16 cellular contexts compared by ENCODE assay signal in the genomic region with DNA sequence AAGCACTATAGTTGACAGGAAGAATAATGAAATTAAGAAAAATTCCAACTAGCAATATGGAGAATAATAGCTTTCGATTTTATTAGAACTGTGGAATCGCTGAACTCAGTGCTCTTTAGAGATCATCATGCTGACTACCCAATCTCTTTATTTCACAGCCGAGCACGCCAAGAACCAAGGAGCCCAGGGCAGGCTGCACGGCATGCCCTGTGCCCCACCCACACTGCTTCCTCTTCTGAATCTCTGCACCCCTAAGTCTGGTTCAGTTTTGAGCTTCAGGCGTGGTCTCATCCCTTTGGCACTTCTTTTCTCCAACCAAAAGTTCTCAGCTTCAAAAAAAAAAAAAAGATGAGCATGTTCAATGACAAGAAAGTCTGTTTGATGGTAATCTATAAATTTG.
DNase-seq lines count a peak whose midpoint lies in the region; ATAC-seq and TF ChIP-seq lines count a peak whose summit lies in the region.
"Had no signal": no experiment of that assay in that cellular context is flagged by ENCODE, and none has a peak within 500 bp of the region (broad histone marks: within the 10 kb centered on the region; RNA-seq: fewer than 3 reads in every experiment).

No MANE protein-coding gene starts in this region.

- H3K9me3 ChIP-seq in CD4-positive, alpha-beta memory T cell (ENCODE audit: control insufficient read depth in 1 of 2, low read length in 2 of 2), result no peaks in the 10 kb centered on the region

- ATAC-seq in activated T-cell treated with anti-CD3 and anti-CD28 coated beads, Interleukin-2, amount 50 U/mL, for 4 hours, result no peak
- no peak for ATAC-seq in activated CD8-positive, alpha-beta T cell treated with anti-CD3 and anti-CD28 coated beads for 36 hours
- ATAC-seq in naive thymus-derived CD8-positive, alpha-beta T cell, result peak in 1 of 2 donors; percentile 42
- no peak for ATAC-seq in HG03175 (IDR thresholded peaks at IDR 0.05; ENCODE audit: unreplicated experiment)
- ATAC-seq: HCT116 had no signal

- no peak for DNase-seq in activated T-cell treated with anti-CD3 and anti-CD28 coated beads, Interleukin-2, amount 50 U/mL, for 4 hours
- no peak for DNase-seq in activated T-cell treated with anti-CD3 and anti-CD28 coated beads, Interleukin-2, amount 50 U/mL, for 1 hour
- no peak for DNase-seq in CD4-positive, alpha-beta memory T cell
- peak; percentile 5 for DNase-seq in activated CD8-positive, alpha-beta T cell treated with anti-CD3 and anti-CD28 coated beads for 36 hours
- peak in 2 of 10 donors; percentile 10 to 12 for DNase-seq in naive thymus-derived CD8-positive, alpha-beta T cell
- no peak for DNase-seq in effector CD4-positive, alpha-beta T cell
- DNase-seq: GOT3, Kasumi-1, MM.1S, NCI-H1092 treated with DMSO at 0.1 percent for 48 hours, NCI-H1694, NCI-H748 treated with DMSO at 0.1 percent for 48 hours, OCI-M1, Right ventricle myocardium superior had no signal

- no peak overlapping the region for H3K4me3 ChIP-seq in CD4-positive, alpha-beta memory T cell (ENCODE audit: low read length in 2 of 2)

- peak overlapping the region; percentile 25 for H3K4me3 Mint-ChIP-seq in activated T-cell treated with anti-CD3 and anti-CD28 coated beads, Interleukin-2, amount 50 U/mL, for 4 hours
- peak overlapping the region; percentile 13 to 63 (median 50) for H3K4me3 Mint-ChIP-seq in CD4-positive, alpha-beta memory T cell
- H3K4me3 Mint-ChIP-seq in activated CD8-positive, alpha-beta T cell treated with anti-CD3 and anti-CD28 coated beads for 36 hours, result peak overlapping the region; percentile 20
- peak overlapping the region; percentile 5 to 80 (median 58) for H3K4me3 Mint-ChIP-seq in naive thymus-derived CD8-positive, alpha-beta T cell

- H3K4me1 ChIP-seq in CD4-positive, alpha-beta memory T cell (ENCODE audit: insufficient read depth, low read length), result no peaks in the 10 kb centered on the region

- TF ChIP-seq CTCF in activated CD8-positive, alpha-beta T cell treated with anti-CD3 and anti-CD28 coated beads for 36 hours (IDR thresholded peaks at IDR 0.05), result no peak

- CTCF ChIA-PET in CD4-positive, alpha-beta memory T cell (lab: Charles Lee; ENCODE audit: partially characterized antibody), result interaction anchor here (1.3 kb wide), 1 partner anchor 20 kb away, joined by 3 read pairs; no protein-coding TSS in a partner anchor
- CTCF ChIA-PET in activated CD8-positive, alpha-beta T cell treated with anti-CD3 and anti-CD28 coated beads for 36 hours (lab: Charles Lee), result interaction anchor here (1.0 to 1.6 kb wide), 5 partner anchors 10 to 37 kb away, joined by 4 to 5 read pairs (median 4); no protein-coding TSS in a partner anchor

- no peaks in the 10 kb centered on the region for H3K27me3 ChIP-seq in CD4-positive, alpha-beta memory T cell (ENCODE audit: insufficient read depth, low read length)

- peak overlapping the region in 1 of 7 donors; percentile 74 for H3K27ac Mint-ChIP-seq in CD4-positive, alpha-beta memory T cell
- no peak overlapping the region for H3K27ac Mint-ChIP-seq in activated CD8-positive, alpha-beta T cell treated with anti-CD3 and anti-CD28 coated beads for 36 hours
- peak overlapping the region in 3 of 10 donors; percentile 32 to 62 (median 33) for H3K27ac Mint-ChIP-seq in naive thymus-derived CD8-positive, alpha-beta T cell

- H3K27me3 Mint-ChIP-seq in activated T-cell treated with anti-CD3 and anti-CD28 coated beads, Interleukin-2, amount 50 U/mL, for 4 hours (ENCODE audit: low read depth), result peaks cover 19% of the 10 kb centered on the region
- H3K27me3 Mint-ChIP-seq in CD4-positive, alpha-beta memory T cell, result peaks cover 2 to 6% of the 10 kb centered on the region in 2 donors
- peaks cover 2% of the 10 kb centered on the region for H3K27me3 Mint-ChIP-seq in activated CD8-positive, alpha-beta T cell treated with anti-CD3 and anti-CD28 coated beads for 36 hours
- H3K27me3 Mint-ChIP-seq in naive thymus-derived CD8-positive, alpha-beta T cell, result peaks cover 0 to 6% (median under 1%) of the 10 kb centered on the region in 5 donors

- POLR2A ChIA-PET in CD4-positive, alpha-beta memory T cell (lab: Charles Lee; ENCODE audit: partially characterized antibody), result interaction anchor here (0.7 kb wide), 1 partner anchor 164 kb away, joined by 3 read pairs; no protein-coding TSS in a partner anchor
- POLR2A ChIA-PET in activated CD8-positive, alpha-beta T cell treated with anti-CD3 and anti-CD28 coated beads for 36 hours (lab: Charles Lee), result no interaction called here
- POLR2A ChIA-PET in naive thymus-derived CD8-positive, alpha-beta T cell (lab: Charles Lee), result no interaction called here

- intact Hi-C loops in CD4-positive, alpha-beta memory T cell (cut with micrococcal nuclease), result no loop called here
- intact Hi-C loops in activated CD8-positive, alpha-beta T cell treated with anti-CD3 and anti-CD28 coated beads for 36 hours (cut with micrococcal nuclease), result no loop called here

- no peaks in the 10 kb centered on the region for H3K36me3 ChIP-seq in CD4-positive, alpha-beta memory T cell (ENCODE audit: insufficient read depth, low read length)

- no peaks in the 10 kb centered on the region for H3K36me3 Mint-ChIP-seq in activated T-cell treated with anti-CD3 and anti-CD28 coated beads, Interleukin-2, amount 50 U/mL, for 4 hours (ENCODE audit: insufficient read depth)
- no peaks in the 10 kb centered on the region for H3K36me3 Mint-ChIP-seq in CD4-positive, alpha-beta memory T cell
- no peaks in the 10 kb centered on the region for H3K36me3 Mint-ChIP-seq in activated CD8-positive, alpha-beta T cell treated with anti-CD3 and anti-CD28 coated beads for 36 hours (ENCODE audit: low read depth)
- H3K36me3 Mint-ChIP-seq in naive thymus-derived CD8-positive, alpha-beta T cell, result no peaks in the 10 kb centered on the region

- no peak overlapping the region for H3K27ac ChIP-seq in CD4-positive, alpha-beta memory T cell (ENCODE audit: low read depth, low read length)

- no peaks in the 10 kb centered on the region for H3K9me3 Mint-ChIP-seq in activated T-cell treated with anti-CD3 and anti-CD28 coated beads, Interleukin-2, amount 50 U/mL, for 4 hours
- H3K9me3 Mint-ChIP-seq in CD4-positive, alpha-beta memory T cell, result peaks cover 0 to 7% (median 2%) of the 10 kb centered on the region in 8 donors
- H3K9me3 Mint-ChIP-seq in activated CD8-positive, alpha-beta T cell treated with anti-CD3 and anti-CD28 coated beads for 36 hours, result peaks cover 1% of the 10 kb centered on the region
- peaks cover 0 to 5% (median 0%) of the 10 kb centered on the region in 9 donors for H3K9me3 Mint-ChIP-seq in naive thymus-derived CD8-positive, alpha-beta T cell

- peaks cover 11% of the 10 kb centered on the region for H3K4me1 Mint-ChIP-seq in activated T-cell treated with anti-CD3 and anti-CD28 coated beads, Interleukin-2, amount 50 U/mL, for 4 hours (ENCODE audit: low read depth)
- peaks cover 4 to 11% (median 9%) of the 10 kb centered on the region in 4 donors for H3K4me1 Mint-ChIP-seq in CD4-positive, alpha-beta memory T cell
- H3K4me1 Mint-ChIP-seq in activated CD8-positive, alpha-beta T cell treated with anti-CD3 and anti-CD28 coated beads for 36 hours (ENCODE audit: low read depth), result peaks cover 20% of the 10 kb centered on the region
- H3K4me1 Mint-ChIP-seq in naive thymus-derived CD8-positive, alpha-beta T cell, result peaks cover 2 to 14% (median 10%) of the 10 kb centered on the region in 4 donors
